Comparison of ENCODE assay signal across 27 cellular contexts in genomic region chr4:15684498-15684897, GRCh38. TPM values are rescaled to one million over a fixed set of nuclear protein-coding genes. Genes with fewer than 3 reads are reported as not detected.
DNase-seq lines count a peak whose midpoint lies in the region; ATAC-seq, FAIRE-seq and TF ChIP-seq lines count a peak whose summit lies in the region.
"Had no signal": no experiment of that assay in that cellular context is flagged by ENCODE, and none has a peak within 500 bp of the region (broad histone marks: within the 10 kb centered on the region; RNA-seq: fewer than 3 reads in every experiment).

No MANE protein-coding gene starts in this region.

- POLR2A ChIA-PET in HepG2 (lab: Yijun Ruan, JAX), result no interaction called here
- POLR2A ChIA-PET in H1 (lab: Charles Lee; ENCODE audit: partially characterized antibody), result interaction anchor here (0.8 to 2.1 kb wide), 6 partner anchors 9 to 30 kb away, joined by 3 to 8 read pairs (median 3); no protein-coding TSS in a partner anchor

- H3K36me3 Mint-ChIP-seq in T-helper 17 cell (ENCODE audit: low read depth), result no peaks in the 10 kb centered on the region

- H2AK5ac ChIP-seq in H1 (ENCODE audit: low read depth, low read length), result no peak overlapping the region
- H2AK5ac ChIP-seq in mesendoderm (ENCODE audit: low read length), result no peak overlapping the region

- H4K5ac ChIP-seq in H1 (ENCODE audit: insufficient read length, low read depth, low read length) (no peak overlapping the region), mesendoderm (ENCODE audit: low read length) (no peak overlapping the region)

- H3K23me2 ChIP-seq in H1 (ENCODE audit: low read depth, low read length), result peaks cover 3% of the 10 kb centered on the region

- peaks cover 20% of the 10 kb centered on the region for H3K4me1 Mint-ChIP-seq in T-helper 17 cell

- WGBS in HepG2 (ENCODE audit: low lambda C conversion rate), result 100% methylated on average over 1 of the region's 1 CpG
- WGBS in right lobe of liver (ENCODE audit: insufficient coverage, low coverage, low lambda C conversion rate, missing lambda C conversion rate), result 100% methylated on average over 1 of the region's 1 CpG
- 35% methylated on average over 1 of the region's 1 CpG; no CpG with 5 or more reads in 1 of the 2 experiments for WGBS in H1 (ENCODE audit: extremely low coverage in 1 of 2, insufficient coverage in 1 of 2, insufficient read length in 1 of 2, insufficient replicate concordance in 2 of 2, low coverage in 1 of 2, low lambda C conversion rate in 2 of 2, missing lambda C conversion rate in 1 of 2), 2 experiments
- no CpG with 5 or more reads among the region's 1 CpG for WGBS in mesendoderm (ENCODE audit: extremely low coverage, insufficient coverage, low lambda C conversion rate)
- 84 to 95% methylated on average over 1 of the region's 1 CpG for WGBS in sigmoid colon, 2 donors

- no peaks in the 10 kb centered on the region; a peak in 1 of 5 replicates for H3K27me3 ChIP-seq in HepG2 (ENCODE audit: control insufficient read depth in 1 of 2, insufficient read depth in 2 of 2, low read length in 2 of 2)
- H3K27me3 ChIP-seq in right lobe of liver, result no peaks in the 10 kb centered on the region
- no peaks in the 10 kb centered on the region for H3K27me3 ChIP-seq in H1 (replicated peaks in 1 of 4; ENCODE audit: control insufficient read depth in 3 of 4, extremely low read depth in 1 of 4, insufficient read depth in 3 of 4, low read length in 3 of 4)
- H3K27me3 ChIP-seq in mesendoderm (ENCODE audit: insufficient read depth, low read length, poor library complexity), result no peaks in the 10 kb centered on the region
- no peaks in the 10 kb centered on the region for H3K27me3 ChIP-seq in sigmoid colon
- H3K27me3 ChIP-seq: body of pancreas, foreskin keratinocyte, right atrium auricular region, tibial artery had no signal

- CTCF ChIA-PET in HepG2 (lab: Yijun Ruan, JAX; ENCODE audit: low intra/inter-chr PET ratio, low total read pairs) (no interaction called here), H1 (lab: Charles Lee; ENCODE audit: partially characterized antibody) (no interaction called here)

- intact Hi-C loops in HepG2 (cut with micrococcal nuclease; ENCODE audit: unreplicated experiment) (loop anchor here (5.0 to 10.0 kb wide), 3 partner anchors 48 to 680 kb away; partner anchors contain the start of genes CPEB2 and TAPT1), right lobe of liver (cut with DNase I) (no loop called here), sigmoid colon (cut with DNase I) (no loop called here)

- no peaks in the 10 kb centered on the region; the same call in 1 of the 2 replicates for H3K79me1 ChIP-seq in H1 (ENCODE audit: low read depth, low read length)
- peaks cover 5% of the 10 kb centered on the region for H3K79me1 ChIP-seq in mesendoderm (ENCODE audit: low read length)

- H4K8ac ChIP-seq in H1 (ENCODE audit: extremely low read depth, insufficient read depth, low read length), result no peak overlapping the region
- H4K8ac ChIP-seq in mesendoderm (ENCODE audit: low read depth, low read length), result no peak overlapping the region

- H3K4me3 Mint-ChIP-seq in T-helper 17 cell, result no peak overlapping the region
- H3K4me3 Mint-ChIP-seq: activated CD4-positive, alpha-beta T cell treated with anti-CD3 and anti-CD28 coated beads for 36 hours; T-helper 1 cell treated with Interleukin-12 subunit alpha and Interleukin-12 subunit beta and Interleukin-4 antibody, amounts not matched to agents 30 μg/mL and 1 μg/mL, for 36 hours had no signal

- H2BK20ac ChIP-seq in H1 (ENCODE audit: low read length), result no peak overlapping the region

- H3K4me2 ChIP-seq in HepG2 (ENCODE audit: low read depth, low read length) (no peak overlapping the region), H1 (ENCODE audit: insufficient read depth in 1 of 2, low read depth in 2 of 2, low read length in 2 of 2) (peak overlapping the region; percentile 46 to 54), mesendoderm (ENCODE audit: low read length) (no peak overlapping the region)

- no peaks in the 10 kb centered on the region for H4K20me1 ChIP-seq in HepG2 (ENCODE audit: insufficient read depth, low read length)
- no peaks in the 10 kb centered on the region for H4K20me1 ChIP-seq in H1 (replicated peaks in 1 of 2; ENCODE audit: control insufficient read depth in 1 of 2, insufficient read depth in 2 of 2, low read length in 2 of 2)

- 0 out of 2 replicates have a peak overlapping the region, but pooled peaks have one; percentile 9 for H3K18ac ChIP-seq in H1 (ENCODE audit: extremely low read depth, low read length)
- no peak overlapping the region for H3K18ac ChIP-seq in mesendoderm (ENCODE audit: low read length)

- H3K9me3 ChIP-seq in HepG2 (ENCODE audit: low read length), result no peaks in the 10 kb centered on the region
- no peaks in the 10 kb centered on the region for H3K9me3 ChIP-seq in right lobe of liver
- H3K9me3 ChIP-seq in H1 (ENCODE audit: insufficient read depth in 2 of 2, low read depth in 1 of 2, low read length in 1 of 2), result no peaks in the 10 kb centered on the region
- no peaks in the 10 kb centered on the region for H3K9me3 ChIP-seq in sigmoid colon
- H3K9me3 ChIP-seq in T-helper 17 cell (ENCODE audit: control insufficient read depth, low read length, poor library complexity, severe bottlenecking), result no peaks in the 10 kb centered on the region
- H3K9me3 ChIP-seq: body of pancreas, right atrium auricular region, tibial artery had no signal

- H3K4me3 ChIP-seq in HepG2 (replicated peaks in 1 of 3; ENCODE audit: insufficient read depth in 1 of 3, low read depth in 2 of 3, low read length in 3 of 3), result no peak overlapping the region
- H3K4me3 ChIP-seq in right lobe of liver, result no peak overlapping the region
- H3K4me3 ChIP-seq in H1 (ENCODE audit: extremely low read depth in 1 of 4, insufficient read depth in 2 of 4, low read depth in 3 of 4, low read length in 4 of 4), result peak overlapping the region in 1 of 4 experiments; percentile 38; a peak in 2 of 8 replicates
- no peak overlapping the region for H3K4me3 ChIP-seq in mesendoderm (ENCODE audit: low read length)
- H3K4me3 ChIP-seq in sigmoid colon, result no peak overlapping the region
- H3K4me3 ChIP-seq: body of pancreas, lung, right atrium auricular region, SK-N-MC, tibial artery had no signal

- in situ Hi-C loops in HepG2 (cut with HindIII; ENCODE audit: extremely low pct_ligation_motif_present, low pct_unique_long_range_greater_than_20kb), result no loop called here

- no peak overlapping the region for H4K91ac ChIP-seq in H1 (replicated peaks; ENCODE audit: insufficient read length, low read length)

- TF ChIP-seq POLR2A in HepG2 (IDR thresholded peaks at IDR 0.05; ENCODE audit: insufficient read depth in 1 of 2, low read depth in 2 of 2, low read length in 2 of 2) (no peak), right lobe of liver (IDR thresholded peaks at IDR 0.05) (no peak), H1 (IDR thresholded peaks at IDR 0.05; ENCODE audit: control extremely low read depth in 1 of 2, low read depth in 2 of 2, low read length in 2 of 2) (no peak), sigmoid colon (IDR thresholded peaks at IDR 0.05) (no peak)

- ATAC-seq in HepG2 (no peak), right lobe of liver (no peak), GM19463 (IDR thresholded peaks at IDR 0.05; ENCODE audit: unreplicated experiment) (no peak), T-helper 17 cell (no peak), GM21447 (IDR thresholded peaks at IDR 0.05; ENCODE audit: unreplicated experiment) (no peak)
- ATAC-seq: activated CD4-positive, alpha-beta T cell treated with anti-CD3 and anti-CD28 coated beads for 36 hours; body of pancreas; esophagus mucosa; foreskin keratinocyte; stimulated activated naive CD8-positive, alpha-beta T cell treated with anti-CD3 and anti-CD28 coated beads, Interleukin-15, amount 100 ng/mL, for 72 hours had no signal

- H3K27ac ChIP-seq in HepG2 (ENCODE audit: extremely low read length, insufficient read depth, low read length) (no peak overlapping the region), right lobe of liver (no peak overlapping the region), H1 (ENCODE audit: low read depth, low read length) (no peak overlapping the region), mesendoderm (ENCODE audit: low read depth, low read length) (no peak overlapping the region), sigmoid colon (no peak overlapping the region)
- H3K27ac ChIP-seq: body of pancreas, foreskin keratinocyte, right atrium auricular region, SK-N-MC, tibial artery had no signal

- H3K56ac ChIP-seq in H1 (replicated peaks; ENCODE audit: insufficient read length, low read depth, low read length), result no peak overlapping the region
- H3K56ac ChIP-seq in mesendoderm (ENCODE audit: low read length), result no peak overlapping the region

- peaks cover 2 to 18% of the 10 kb centered on the region in 2 experiments; a peak in 3 of 5 replicates for H3K36me3 ChIP-seq in HepG2 (replicated peaks in 1 of 2; ENCODE audit: control insufficient read depth in 1 of 2, insufficient read depth in 2 of 2, low read length in 2 of 2)
- H3K36me3 ChIP-seq in right lobe of liver, result peaks cover 0 to 19% (median 0%) of the 10 kb centered on the region in 4 donors
- peaks cover 2 to 22% (median 7%) of the 10 kb centered on the region in 4 experiments; a peak in 5 of 8 replicates for H3K36me3 ChIP-seq in H1 (ENCODE audit: control insufficient read depth in 2 of 4, insufficient read depth in 4 of 4, low read length in 3 of 4)
- no peaks in the 10 kb centered on the region for H3K36me3 ChIP-seq in mesendoderm (ENCODE audit: control insufficient read depth, insufficient read depth, low read length)
- H3K36me3 ChIP-seq in sigmoid colon, result peaks cover 0 to 39% (median 3%) of the 10 kb centered on the region in 4 donors

- no TSS peak for BruUV-seq in HepG2 (replicated peaks; lab: Mats Ljungman, UMichigan)

- H3K14ac ChIP-seq in H1 (ENCODE audit: insufficient read length), result no peak overlapping the region

- no peak overlapping the region for H3K23ac ChIP-seq in H1 (ENCODE audit: insufficient read length)
- H3K23ac ChIP-seq in mesendoderm (ENCODE audit: low read length), result no peak overlapping the region

- no peaks in the 10 kb centered on the region for H3K27me3 Mint-ChIP-seq in T-helper 17 cell
- H3K27me3 Mint-ChIP-seq: activated CD4-positive, alpha-beta T cell treated with anti-CD3 and anti-CD28 coated beads for 36 hours had no signal

- H3K4me1 ChIP-seq in HepG2 (ENCODE audit: insufficient read depth, low read length) (peaks cover 35% of the 10 kb centered on the region), right lobe of liver (peaks cover 0 to 4% (median 2%) of the 10 kb centered on the region in 4 donors), H1 (replicated peaks in 1 of 4; ENCODE audit: control insufficient read depth in 3 of 4, insufficient read depth in 4 of 4, low read length in 3 of 4) (peaks cover 2 to 15% (median 8%) of the 10 kb centered on the region in 4 experiments; a peak in 4 of 7 replicates), mesendoderm (ENCODE audit: control insufficient read depth, low read depth, low read length) (no peaks in the 10 kb centered on the region), sigmoid colon (peaks cover 0 to 28% (median 19%) of the 10 kb centered on the region in 4 donors)

- H2BK120ac ChIP-seq in H1 (replicated peaks; ENCODE audit: low read depth, low read length), result no peak overlapping the region
- no peak overlapping the region for H2BK120ac ChIP-seq in mesendoderm (ENCODE audit: low read depth, low read length)

- H3K9ac ChIP-seq in HepG2 (ENCODE audit: insufficient read depth, low read depth, low read length) (no peak overlapping the region), H1 (replicated peaks in 1 of 4; ENCODE audit: extremely low read depth in 1 of 4, low read depth in 3 of 4, low read length in 3 of 4) (no peak overlapping the region), mesendoderm (ENCODE audit: low read length) (no peak overlapping the region)

- FAIRE-seq in HepG2 (lab: Jason Lieb, UNC) (peak; percentile 8), H1 (lab: Jason Lieb, UNC) (peak; percentile 72)

- H3K4ac ChIP-seq in H1 (replicated peaks; ENCODE audit: insufficient read length, low read depth, low read length) (no peak overlapping the region), mesendoderm (ENCODE audit: low read depth, low read length) (no peak overlapping the region)

- H2AFZ ChIP-seq in HepG2 (ENCODE audit: low read length) (no peak overlapping the region), H1 (ENCODE audit: low read length) (no peak overlapping the region)

- H2BK5ac ChIP-seq in H1 (ENCODE audit: low read depth, low read length) (no peak overlapping the region), mesendoderm (ENCODE audit: low read length) (no peak overlapping the region)

- DNase-seq in HepG2 (ENCODE audit: low spot score), result no peak
- no peak for DNase-seq in right lobe of liver
- DNase-seq in H1 (ENCODE audit: low read depth in 1 of 2, low spot score in 2 of 2), result no peak
- peak; percentile 50 for DNase-seq in mesendoderm
- DNase-seq in sigmoid colon, result no peak
- no peak for DNase-seq in T-helper 17 cell
- DNase-seq: 8988T; activated CD4-positive, alpha-beta T cell treated with anti-CD3 and anti-CD28 coated beads for 36 hours; activated gamma-delta T cell; body of pancreas; effector CD8-positive, alpha-beta T cell; foreskin keratinocyte; GDM1; NCI-H2081; NCI-H226; NCI-H748 treated with DMSO at 0.1 percent for 48 hours; occipital lobe; RPMI8226; stimulated activated naive CD8-positive, alpha-beta T cell treated with anti-CD3 and anti-CD28 coated beads, Interleukin-15, amount 100 ng/mL, for 72 hours; tibial artery had no signal

- H2BK15ac ChIP-seq in H1 (ENCODE audit: low read length) (no peak overlapping the region), mesendoderm (replicated peaks; ENCODE audit: low read depth) (no peak overlapping the region)

- H3K27ac Mint-ChIP-seq in T-helper 17 cell, result no peak overlapping the region
- H3K27ac Mint-ChIP-seq: activated CD4-positive, alpha-beta T cell treated with anti-CD3 and anti-CD28 coated beads for 36 hours; stimulated activated naive CD8-positive, alpha-beta T cell treated with anti-CD3 and anti-CD28 coated beads, Interleukin-15, amount 100 ng/mL, for 72 hours; T-helper 1 cell treated with Interleukin-12 subunit alpha and Interleukin-12 subunit beta and Interleukin-4 antibody, amounts not matched to agents 30 μg/mL and 1 μg/mL, for 36 hours had no signal

- peaks cover 43% of the 10 kb centered on the region for H3K79me2 ChIP-seq in HepG2 (ENCODE audit: insufficient read depth, low read length)
- H3K79me2 ChIP-seq in H1 (ENCODE audit: control insufficient read depth in 1 of 2, insufficient read depth in 2 of 2, low read length in 2 of 2), result peaks cover 3 to 41% of the 10 kb centered on the region in 2 experiments; a peak in 3 of 4 replicates
- peaks cover 24% of the 10 kb centered on the region for H3K79me2 ChIP-seq in mesendoderm (ENCODE audit: control insufficient read depth, insufficient read depth, low read length)

- H2BK12ac ChIP-seq in H1 (ENCODE audit: low read depth, low read length), result no peak overlapping the region

- TF ChIP-seq CTCF in HepG2 (CRISPR knock-in tag; IDR thresholded peaks at IDR 0.05) (no peak), right lobe of liver (IDR thresholded peaks at IDR 0.05) (no peak), H1 (IDR thresholded peaks at IDR 0.05; ENCODE audit: control extremely low read depth in 1 of 3, insufficient read depth in 1 of 3, low read depth in 1 of 3, low read length in 3 of 3) (no peak), sigmoid colon (IDR thresholded peaks at IDR 0.05) (no peak)

- no peak for TF ChIP-seq RAD21 in HepG2 (CRISPR knock-in tag; IDR thresholded peaks at IDR 0.05)
- TF ChIP-seq RAD21 in H1 (IDR thresholded peaks at IDR 0.05 in 1 of 2, conservative IDR thresholded peaks at IDR 0.05 in 1 of 2; ENCODE audit: low read depth in 2 of 2, low read length in 2 of 2), result no peak

- no peak for TF ChIP-seq EP300 in HepG2 (IDR thresholded peaks at IDR 0.05; ENCODE audit: low read depth in 2 of 2, low read length in 2 of 2)
- TF ChIP-seq EP300 in HepG2 (CRISPR knock-in tag; IDR thresholded peaks at IDR 0.05; ENCODE audit: borderline replicate concordance), result no peak
- TF ChIP-seq EP300 in H1 (IDR thresholded peaks at IDR 0.05; ENCODE audit: borderline replicate concordance in 1 of 2, low read depth in 2 of 2, low read length in 2 of 2), result no peak
- no peak for TF ChIP-seq EP300 in sigmoid colon (IDR thresholded peaks at IDR 0.05)

RNA-seq across cellular contexts. Expression of gene FAM200B, which starts 2.9 kb away (rescaled TPM):
- total RNA-seq in HepG2 (2016; rRNA removed; fragmentation: Illumina TruSeq; extraction: Trizol) (41.8 and 48.4 TPM in 2 replicates), right lobe of liver (10 to 100 TPM; 11.8 to 20.9 (median 16.7) TPM), sigmoid colon (100 to 1,000 TPM in 1 of 4 donors, 10 to 100 TPM in 3; 45.1 to 105 (median 72.2) TPM), T-helper 17 cell (10 to 100 TPM; 14.1 to 20.5 TPM)
- 187 and 205 TPM in 2 replicates for total RNA-seq in HepG2 (2016; cell fraction: cytosol; rRNA removed; fragmentation: Illumina TruSeq; extraction: Trizol; ENCODE audit: low read depth)
- 40.1 and 43.4 TPM in 2 replicates for total RNA-seq in HepG2 (2016; cell fraction: insoluble cytoplasmic fraction; rRNA removed; fragmentation: Illumina TruSeq; extraction: Trizol)
- total RNA-seq in HepG2 (2016; cell fraction: membrane; rRNA removed; fragmentation: Illumina TruSeq; extraction: Trizol), result 125 and 136 TPM in 2 replicates
- 24.8 and 29.3 TPM in 2 replicates for total RNA-seq in HepG2 (2016; cell fraction: nucleus; rRNA removed; fragmentation: Illumina TruSeq; extraction: Trizol)
- polyA plus RNA-seq in HepG2 (2011; rRNA removed) (24.4 and 25.6 TPM in 2 replicates), H1 (2011; rRNA removed) (10.7 and 11.9 TPM in 2 replicates), sigmoid colon (100 to 1,000 TPM in 1 of 3 donors, 10 to 100 TPM in 2; 36.4 to 101 (median 88.9) TPM)
- 17.3 and 24.8 TPM in 2 replicates for polyA plus RNA-seq in HepG2 (2011; cell fraction: cytosol; rRNA removed)
- 12.5 and 18.9 TPM in 2 replicates for polyA plus RNA-seq in HepG2 (2011; cell fraction: nucleus; rRNA removed)
- 37.2 and 53.0 TPM in 2 replicates for polyA plus RNA-seq in HepG2 (2012)
- 277 and 328 TPM in 2 replicates for polyA plus RNA-seq in HepG2 (2016; cell fraction: cytosol; fragmentation: Illumina TruSeq; extraction: Trizol; ENCODE audit: low read depth)
- polyA plus RNA-seq in HepG2 (2016; cell fraction: insoluble cytoplasmic fraction; fragmentation: Illumina TruSeq; extraction: Trizol; ENCODE audit: low read depth), result 44.1 and 47.5 TPM in 2 replicates
- 136 and 146 TPM in 2 replicates for polyA plus RNA-seq in HepG2 (2016; cell fraction: membrane; fragmentation: Illumina TruSeq; extraction: Trizol; ENCODE audit: low read depth)
- 41.1 and 41.9 TPM in 2 replicates for polyA plus RNA-seq in HepG2 (2016; cell fraction: nucleus; fragmentation: Illumina TruSeq; extraction: Trizol; ENCODE audit: insufficient read depth, low read depth)
- 1.9 and 3.1 TPM in 2 replicates for polyA minus RNA-seq in HepG2 (2011; rRNA and poly(A)+ RNA removed; ENCODE audit: low replicate concordance)
- 10.3 and 11.5 TPM in 2 replicates for polyA minus RNA-seq in HepG2 (2011; cell fraction: cytosol; rRNA and poly(A)+ RNA removed)
- 17.9 and 23.9 TPM in 2 replicates for polyA minus RNA-seq in HepG2 (2011; cell fraction: nucleus; rRNA and poly(A)+ RNA removed)
- total RNA-seq in H1 (2021; fragmentation: NEBNext Ultra II Directional; extraction: Animal tissue kit (Norgen Biotek cat#: 25700)), result 21.9 and 23.7 TPM in 2 replicates
- 16.0 TPM for polyA plus RNA-seq in H1 (2011; cell fraction: cytosol; rRNA removed)
- polyA plus RNA-seq in H1 (2011; cell fraction: nucleus; rRNA removed), result 10.3 TPM
- polyA plus RNA-seq in H1 (2012, experiment 1 of 2), result 15.2 to 33.0 TPM (median 21.7 TPM) in 4 replicates
- 11.6 TPM for polyA plus RNA-seq in H1 (2012, experiment 2 of 2)
- 45.1 TPM for polyA plus RNA-seq in H1 (2013, experiment 1 of 2)
- 44.9 TPM for polyA plus RNA-seq in H1 (2013, experiment 2 of 2)
- 2.7 and 7.3 TPM in 2 replicates for polyA minus RNA-seq in H1 (2011; rRNA and poly(A)+ RNA removed)
- polyA minus RNA-seq in H1 (2011; cell fraction: cytosol; rRNA and poly(A)+ RNA removed), result 8.1 TPM
- 14.7 TPM for polyA minus RNA-seq in H1 (2011; cell fraction: nucleus; rRNA and poly(A)+ RNA removed)
- polyA plus RNA-seq in mesendoderm (2013, experiment 1 of 2), result 53.9 TPM
- 54.8 TPM for polyA plus RNA-seq in mesendoderm (2013, experiment 2 of 2)

RNA-seq across cellular contexts. Expression of gene BST1, which starts 18.4 kb away (rescaled TPM):
- total RNA-seq in HepG2 (2016; rRNA removed; fragmentation: Illumina TruSeq; extraction: Trizol) (0.22 and 0.49 TPM in 2 replicates), right lobe of liver (1 to 10 TPM; 2.7 to 5.3 (median 4.3) TPM), sigmoid colon (10 to 100 TPM in 1 of 4 donors, 1 to 10 TPM in 3; 5.3 to 11.8 (median 6.6) TPM), T-helper 17 cell (1 to 10 TPM in 1 of 2 donors, under 1 TPM in 1; 0.89 to 1.9 TPM)
- total RNA-seq in HepG2 (2016; cell fraction: cytosol; rRNA removed; fragmentation: Illumina TruSeq; extraction: Trizol; ENCODE audit: low read depth), result 0.30 and 0.62 TPM in 2 replicates
- total RNA-seq in HepG2 (2016; cell fraction: insoluble cytoplasmic fraction; rRNA removed; fragmentation: Illumina TruSeq; extraction: Trizol), result 0.12 and 0.26 TPM in 2 replicates
- 0.53 and 0.83 TPM in 2 replicates for total RNA-seq in HepG2 (2016; cell fraction: membrane; rRNA removed; fragmentation: Illumina TruSeq; extraction: Trizol)
- not detected in 2 replicates for total RNA-seq in HepG2 (2016; cell fraction: nucleus; rRNA removed; fragmentation: Illumina TruSeq; extraction: Trizol)
- polyA plus RNA-seq in HepG2 (2011; rRNA removed) (0.09 and 0.10 TPM in 2 replicates), H1 (2011; rRNA removed) (0.20 and 0.54 TPM in 2 replicates), sigmoid colon (1 to 10 TPM; 4.8 to 7.4 (median 5.3) TPM)
- polyA plus RNA-seq in HepG2 (2011; cell fraction: cytosol; rRNA removed), result 0.15 and 0.23 TPM in 2 replicates
- polyA plus RNA-seq in HepG2 (2011; cell fraction: nucleus; rRNA removed), result not detected in 2 replicates
- 0.16 and 0.30 TPM in 2 replicates for polyA plus RNA-seq in HepG2 (2012)
- polyA plus RNA-seq in HepG2 (2016; cell fraction: cytosol; fragmentation: Illumina TruSeq; extraction: Trizol; ENCODE audit: low read depth), result 0.53 and 0.61 TPM in 2 replicates
- polyA plus RNA-seq in HepG2 (2016; cell fraction: insoluble cytoplasmic fraction; fragmentation: Illumina TruSeq; extraction: Trizol; ENCODE audit: low read depth), result 0.44 TPM in 1 of 2 replicates, not detected in the other
- polyA plus RNA-seq in HepG2 (2016; cell fraction: membrane; fragmentation: Illumina TruSeq; extraction: Trizol; ENCODE audit: low read depth), result 0.40 and 0.46 TPM in 2 replicates
- polyA plus RNA-seq in HepG2 (2016; cell fraction: nucleus; fragmentation: Illumina TruSeq; extraction: Trizol; ENCODE audit: insufficient read depth, low read depth), result 0.23 TPM in 1 of 2 replicates, not detected in the other
- not detected in 2 replicates for polyA minus RNA-seq in HepG2 (2011; rRNA and poly(A)+ RNA removed; ENCODE audit: low replicate concordance)
- polyA minus RNA-seq in HepG2 (2011; cell fraction: cytosol; rRNA and poly(A)+ RNA removed), result not detected in 2 replicates
- 0.26 and 0.37 TPM in 2 replicates for polyA minus RNA-seq in HepG2 (2011; cell fraction: nucleus; rRNA and poly(A)+ RNA removed)
- total RNA-seq in H1 (2021; fragmentation: NEBNext Ultra II Directional; extraction: Animal tissue kit (Norgen Biotek cat#: 25700)), result 0.52 TPM in 1 of 2 replicates, not detected in the other
- 0.32 TPM for polyA plus RNA-seq in H1 (2011; cell fraction: cytosol; rRNA removed)
- polyA plus RNA-seq in H1 (2011; cell fraction: nucleus; rRNA removed), result 0.53 TPM
- 0.84 to 1.00 TPM (median 0.87 TPM) in 4 replicates for polyA plus RNA-seq in H1 (2012, experiment 1 of 2)
- 0.52 TPM for polyA plus RNA-seq in H1 (2012, experiment 2 of 2)
- 0.49 TPM for polyA plus RNA-seq in H1 (2013, experiment 1 of 2)
- 0.39 TPM for polyA plus RNA-seq in H1 (2013, experiment 2 of 2)
- polyA minus RNA-seq in H1 (2011; rRNA and poly(A)+ RNA removed), result 0.16 and 0.80 TPM in 2 replicates
- polyA minus RNA-seq in H1 (2011; cell fraction: cytosol; rRNA and poly(A)+ RNA removed), result not detected
- not detected for polyA minus RNA-seq in H1 (2011; cell fraction: nucleus; rRNA and poly(A)+ RNA removed)
- polyA plus RNA-seq in mesendoderm (2013, experiment 1 of 2), result 0.37 TPM
- polyA plus RNA-seq in mesendoderm (2013, experiment 2 of 2), result 0.35 TPM

RNA-seq across cellular contexts. Expression of gene FBXL5, which starts 29.3 kb away (rescaled TPM):
- total RNA-seq in HepG2 (2016; rRNA removed; fragmentation: Illumina TruSeq; extraction: Trizol) (45.3 and 53.4 TPM in 2 replicates), right lobe of liver (10 to 100 TPM; 38.3 to 59.5 (median 46.8) TPM), sigmoid colon (100 to 1,000 TPM; 134 to 271 (median 202) TPM), T-helper 17 cell (10 to 100 TPM; 48.7 to 49.9 TPM)
- total RNA-seq in HepG2 (2016; cell fraction: cytosol; rRNA removed; fragmentation: Illumina TruSeq; extraction: Trizol; ENCODE audit: low read depth), result 63.0 and 88.0 TPM in 2 replicates
- 47.1 and 56.1 TPM in 2 replicates for total RNA-seq in HepG2 (2016; cell fraction: insoluble cytoplasmic fraction; rRNA removed; fragmentation: Illumina TruSeq; extraction: Trizol)
- total RNA-seq in HepG2 (2016; cell fraction: membrane; rRNA removed; fragmentation: Illumina TruSeq; extraction: Trizol), result 73.4 and 79.1 TPM in 2 replicates
- 47.7 and 52.7 TPM in 2 replicates for total RNA-seq in HepG2 (2016; cell fraction: nucleus; rRNA removed; fragmentation: Illumina TruSeq; extraction: Trizol)
- polyA plus RNA-seq in HepG2 (2011; rRNA removed) (17.4 TPM in 2 replicates), H1 (2011; rRNA removed) (26.5 and 34.6 TPM in 2 replicates), sigmoid colon (10 to 100 TPM; 32.9 to 48.0 (median 37.0) TPM)
- polyA plus RNA-seq in HepG2 (2011; cell fraction: cytosol; rRNA removed), result 7.7 and 12.9 TPM in 2 replicates
- polyA plus RNA-seq in HepG2 (2011; cell fraction: nucleus; rRNA removed), result 9.5 and 10.5 TPM in 2 replicates
- 13.5 and 18.2 TPM in 2 replicates for polyA plus RNA-seq in HepG2 (2012)
- polyA plus RNA-seq in HepG2 (2016; cell fraction: cytosol; fragmentation: Illumina TruSeq; extraction: Trizol; ENCODE audit: low read depth), result 78.1 and 98.5 TPM in 2 replicates
- 41.7 and 43.3 TPM in 2 replicates for polyA plus RNA-seq in HepG2 (2016; cell fraction: insoluble cytoplasmic fraction; fragmentation: Illumina TruSeq; extraction: Trizol; ENCODE audit: low read depth)
- polyA plus RNA-seq in HepG2 (2016; cell fraction: membrane; fragmentation: Illumina TruSeq; extraction: Trizol; ENCODE audit: low read depth), result 55.3 and 67.3 TPM in 2 replicates
- polyA plus RNA-seq in HepG2 (2016; cell fraction: nucleus; fragmentation: Illumina TruSeq; extraction: Trizol; ENCODE audit: insufficient read depth, low read depth), result 34.6 and 35.2 TPM in 2 replicates
- polyA minus RNA-seq in HepG2 (2011; rRNA and poly(A)+ RNA removed; ENCODE audit: low replicate concordance), result 21.9 and 32.7 TPM in 2 replicates
- polyA minus RNA-seq in HepG2 (2011; cell fraction: cytosol; rRNA and poly(A)+ RNA removed), result 17.7 and 18.2 TPM in 2 replicates
- 93.9 and 97.2 TPM in 2 replicates for polyA minus RNA-seq in HepG2 (2011; cell fraction: nucleus; rRNA and poly(A)+ RNA removed)
- total RNA-seq in H1 (2021; fragmentation: NEBNext Ultra II Directional; extraction: Animal tissue kit (Norgen Biotek cat#: 25700)), result 62.7 and 62.8 TPM in 2 replicates
- polyA plus RNA-seq in H1 (2011; cell fraction: cytosol; rRNA removed), result 37.0 TPM
- 18.9 TPM for polyA plus RNA-seq in H1 (2011; cell fraction: nucleus; rRNA removed)
- polyA plus RNA-seq in H1 (2012, experiment 1 of 2), result 33.3 to 44.9 TPM (median 40.0 TPM) in 4 replicates
- 3.5 TPM for polyA plus RNA-seq in H1 (2012, experiment 2 of 2)
- 25.0 TPM for polyA plus RNA-seq in H1 (2013, experiment 1 of 2)
- 24.1 TPM for polyA plus RNA-seq in H1 (2013, experiment 2 of 2)
- polyA minus RNA-seq in H1 (2011; rRNA and poly(A)+ RNA removed), result 52.5 and 53.5 TPM in 2 replicates
- polyA minus RNA-seq in H1 (2011; cell fraction: cytosol; rRNA and poly(A)+ RNA removed), result 43.4 TPM
- polyA minus RNA-seq in H1 (2011; cell fraction: nucleus; rRNA and poly(A)+ RNA removed), result 117 TPM
- polyA plus RNA-seq in mesendoderm (2013, experiment 1 of 2), result 30.5 TPM
- polyA plus RNA-seq in mesendoderm (2013, experiment 2 of 2), result 31.4 TPM

Comparison
In these comparisons a context has a peak if more than half of its experiments do, and no peak if none do; other contexts are left out.
1. H3K4me2 ChIP-seq: peak in H1 (2 of 2); none in HepG2 (single experiment) and mesendoderm (single experiment).
2. Of the 41 proteins assayed by ChIP-seq in both HepG2 and H1: peak only in HepG2: none; only in H1: SP1; in both: none; in neither: 40.